In genomic region chr4:136495076-136495475, GRCh38 we compare ENCODE assay signal across 21 cellular contexts.
DNase-seq lines count a peak whose midpoint lies in the region; ATAC-seq lines count a peak whose summit lies in the region.
"Had no signal": no experiment of that assay in that cellular context is flagged by ENCODE, and none has a peak within 500 bp of the region (broad histone marks: within the 10 kb centered on the region; RNA-seq: fewer than 3 reads in every experiment).

No MANE protein-coding gene starts in this region.

- no peak overlapping the region for H3K4me3 Mint-ChIP-seq in natural killer cell treated with Interleukin-12 subunit alpha and Interleukin-12 subunit beta and Interleukin-15 and Interleukin-18, amount 100 ng/mL, for 72 hours
- H3K4me3 Mint-ChIP-seq: CD4-positive, alpha-beta memory T cell; H9; HFFc6 had no signal

- no peak for ATAC-seq in natural killer cell treated with Interleukin-12 subunit alpha and Interleukin-12 subunit beta and Interleukin-15 and Interleukin-18, amount 100 ng/mL, for 72 hours
- no peak for ATAC-seq in GM21723 (IDR thresholded peaks at IDR 0.05; ENCODE audit: unreplicated experiment)
- ATAC-seq: GM12878 had no signal

- H3K9me3 Mint-ChIP-seq in natural killer cell treated with Interleukin-12 subunit alpha and Interleukin-12 subunit beta and Interleukin-15 and Interleukin-18, amount 100 ng/mL, for 72 hours, result peaks cover 15% of the 10 kb centered on the region
- H3K9me3 Mint-ChIP-seq: H9 had no signal

- H3K4me1 Mint-ChIP-seq in natural killer cell treated with Interleukin-12 subunit alpha and Interleukin-12 subunit beta and Interleukin-15 and Interleukin-18, amount 100 ng/mL, for 72 hours (ENCODE audit: low read depth in 2 of 2), result no peaks in the 10 kb centered on the region
- H3K4me1 Mint-ChIP-seq: CD4-positive, alpha-beta memory T cell; H9 had no signal

- H3K27me3 Mint-ChIP-seq in natural killer cell treated with Interleukin-12 subunit alpha and Interleukin-12 subunit beta and Interleukin-15 and Interleukin-18, amount 100 ng/mL, for 72 hours, result no peaks in the 10 kb centered on the region
- H3K27me3 Mint-ChIP-seq: CD4-positive, alpha-beta memory T cell had no signal

- DNase-seq in NCI-H446 (lab: John Stamatoyannopoulos, UW) (peak; percentile 72 to 75), cerebellar cortex (ENCODE audit: low spot score) (peak; percentile 26), medulla oblongata (ENCODE audit: extremely low spot score) (peak; percentile 63), superior temporal gyrus (ENCODE audit: extremely low spot score) (peak; percentile 11), NCI-H2107 (lab: John Stamatoyannopoulos, UW) (no peak)
- DNase-seq in natural killer cell treated with Interleukin-12 subunit alpha and Interleukin-12 subunit beta and Interleukin-15 and Interleukin-18, amount 100 ng/mL, for 72 hours (ENCODE audit: low spot score), result no peak
- DNase-seq: Caco-2; CD4-positive, alpha-beta memory T cell; DMS 273 treated with DMSO at 0.1 percent for 48 hours; DMS79 treated with DMSO at 0.1 percent for 48 hours; H9; HFFc6; Kasumi-1; NCI-H1417 treated with DMSO at 0.1 percent for 48 hours; NCI-H187; NCI-H2227 treated with DMSO at 0.1 percent for 48 hours; NCI-H524; NCI-H774; Peyer's patch had no signal

- no peaks in the 10 kb centered on the region for H3K36me3 Mint-ChIP-seq in natural killer cell treated with Interleukin-12 subunit alpha and Interleukin-12 subunit beta and Interleukin-15 and Interleukin-18, amount 100 ng/mL, for 72 hours
- H3K36me3 Mint-ChIP-seq: CD4-positive, alpha-beta memory T cell had no signal

- H3K27ac Mint-ChIP-seq in natural killer cell treated with Interleukin-12 subunit alpha and Interleukin-12 subunit beta and Interleukin-15 and Interleukin-18, amount 100 ng/mL, for 72 hours, result no peak overlapping the region
- H3K27ac Mint-ChIP-seq: CD4-positive, alpha-beta memory T cell; H9; HFFc6 had no signal

Comparison
In these comparisons a context has a peak if more than half of its experiments do, and no peak if none do; other contexts are left out.
1. DNase-seq: peak in NCI-H446 (2 of 2), cerebellar cortex (single experiment), medulla oblongata (single experiment) and superior temporal gyrus (single experiment); none in NCI-H2107 (single experiment) and natural killer cell treated with Interleukin-12 subunit alpha and Interleukin-12 subunit beta and Interleukin-15 and Interleukin-18, amount 100 ng/mL, for 72 hours (single experiment).